ENCODE assay signal across 24 cellular contexts in genomic region chr1:177249231-177249630, GRCh38.
"Had no signal": no experiment of that assay in that cellular context is flagged by ENCODE, and none has a peak within 500 bp of the region (broad histone marks: within the 10 kb centered on the region; RNA-seq: fewer than 3 reads in every experiment).

No MANE protein-coding gene starts in this region.

- H3K27me3 ChIP-seq: left lung, neural progenitor cell, ovary, right atrium auricular region, right lobe of liver, spleen, suprapubic skin, tibial artery, uterus had no signal

- H3K4me1 ChIP-seq: heart right ventricle, left lung, lower lobe of right lung, right atrium auricular region, right lobe of liver, spleen, suprapubic skin, uterus had no signal

- H2AFZ ChIP-seq: neural progenitor cell had no signal

- H3K4me3 ChIP-seq: heart right ventricle, left lung, lower lobe of right lung, neural progenitor cell, ovary, right atrium auricular region, right lobe of liver, spleen, suprapubic skin, thoracic aorta, tibial artery, uterus had no signal

- ATAC-seq: heart right ventricle; left cardiac atrium; left lung; lower lobe of right lung; natural killer cell; right lobe of liver; stimulated activated effector memory CD8-positive, alpha-beta T cell treated with anti-CD3 and anti-CD28 coated beads, Interleukin-12 subunit alpha, Interleukin-12 subunit beta, amount 100 ng/mL, for 72 hours had no signal

- H3K9me3 ChIP-seq: heart right ventricle, left lung, lower lobe of right lung, ovary, right atrium auricular region, right lobe of liver, spleen, suprapubic skin, thoracic aorta, tibial artery, uterus had no signal

- FAIRE-seq: keratinocyte had no signal

- DNase-seq: heart right ventricle; hippocampal formation; kidney glomerular epithelial cell; left cardiac atrium; left lung; lower lobe of right lung; mammary epithelial cell; mesenchymal stem cell; naive B cell; natural killer cell; nephron progenitor cell; ovary; right lobe of liver; spleen; stimulated activated CD4-positive, alpha-beta T cell treated with anti-CD3 and anti-CD28 coated beads, Interleukin-4, amount 100 ng/mL, for 24 hours; stimulated activated naive CD4-positive, alpha-beta T cell; tibial artery; uterus had no signal

- H3K27ac ChIP-seq: heart right ventricle, left lung, lower lobe of right lung, neural progenitor cell, ovary, right atrium auricular region, right lobe of liver, suprapubic skin, thoracic aorta, tibial artery, uterus had no signal

- H3K4me2 ChIP-seq: neural progenitor cell had no signal

- H3K36me3 ChIP-seq: heart right ventricle, left lung, lower lobe of right lung, neural progenitor cell, ovary, right atrium auricular region, right lobe of liver, spleen, suprapubic skin, thoracic aorta, tibial artery, uterus had no signal
